Comparison of ENCODE assay signal across 8 cellular contexts in genomic region chr11:22193348-22194051, GRCh38. TPM values are rescaled to one million over a fixed set of nuclear protein-coding genes. Genes with fewer than 3 reads are reported as not detected.
A peak's percentile ranks its signal among the peaks of the same experiment; 100 is the strongest.
DNase-seq lines count a peak whose midpoint lies in the region; ATAC-seq and TF ChIP-seq lines count a peak whose summit lies in the region.

No MANE protein-coding gene starts in this region.

- TF ChIP-seq CTCF in GM10248 (IDR thresholded peaks at IDR 0.05; ENCODE audit: control extremely low read depth, extremely low read depth, low read depth, missing control alignments) (no peak), dorsolateral prefrontal cortex (IDR thresholded peaks at IDR 0.05 in 54 of 56, conservative IDR thresholded peaks at IDR 0.05 in 2 of 56; ENCODE audit: low read depth in 1 of 56, partially characterized antibody in 56 of 56) (no peak), thyroid gland (IDR thresholded peaks at IDR 0.05) (no peak)

- no peak for TF ChIP-seq POLR2A in thyroid gland (IDR thresholded peaks at IDR 0.05)

- H3K4ac ChIP-seq in mesenchymal stem cell (ENCODE audit: low read depth in 1 of 2, low read length in 2 of 2) = no peak overlapping the region

- H3K27me3 ChIP-seq in dorsolateral prefrontal cortex = peaks cover 0 to 6% (median 0%) of the 10 kb centered on the region in 45 donors
- peaks cover 24 to 35% of the 10 kb centered on the region in 2 experiments for H3K27me3 ChIP-seq in mesenchymal stem cell (ENCODE audit: control insufficient read depth in 1 of 2, insufficient read depth in 1 of 2, low read length in 2 of 2)
- H3K27me3 ChIP-seq in thyroid gland = no peaks in the 10 kb centered on the region

- no peak overlapping the region for H3K18ac ChIP-seq in mesenchymal stem cell (ENCODE audit: low read depth in 1 of 2, low read length in 2 of 2)

- peak; percentile 41 for ATAC-seq in GM21576 (IDR thresholded peaks at IDR 0.05; ENCODE audit: unreplicated experiment)

- no peaks in the 10 kb centered on the region for H3K79me1 ChIP-seq in mesenchymal stem cell (replicated peaks; ENCODE audit: low read length, poor library complexity, severe bottlenecking)

- H3K4me3 ChIP-seq in dorsolateral prefrontal cortex (peak overlapping the region; percentile 27 to 88 (median 71)), mesenchymal stem cell (ENCODE audit: insufficient read depth in 1 of 2, low read depth in 1 of 2, low read length in 2 of 2) (peak overlapping the region; percentile 50 to 71), thyroid gland (replicated peaks in 1 of 3) (peak overlapping the region; percentile 42 to 74 (median 68))

- no peak overlapping the region for H2AK5ac ChIP-seq in mesenchymal stem cell (ENCODE audit: low read length, severe bottlenecking)

- H2BK120ac ChIP-seq in mesenchymal stem cell (ENCODE audit: low read depth, low read length) = no peak overlapping the region

- intact Hi-C loops in dorsolateral prefrontal cortex (cut with DNase I) = no loop called here
- intact Hi-C loops in thyroid gland (cut with DNase I) = no loop called here

- no peak overlapping the region for H2BK5ac ChIP-seq in mesenchymal stem cell (ENCODE audit: low read depth, low read length, poor library complexity, severe bottlenecking)

- H3K23ac ChIP-seq in mesenchymal stem cell (ENCODE audit: low read length in 2 of 2) = peak overlapping the region in 1 of 2 experiments; percentile 46

- no peaks in the 10 kb centered on the region for H3K36me3 ChIP-seq in mesenchymal stem cell (ENCODE audit: control insufficient read depth in 1 of 2, insufficient read depth in 2 of 2, low read depth in 1 of 2, low read length in 2 of 2)
- no peaks in the 10 kb centered on the region for H3K36me3 ChIP-seq in thyroid gland

- H3K14ac ChIP-seq in mesenchymal stem cell (ENCODE audit: low read length in 2 of 2) = peak overlapping the region in 1 of 2 experiments; percentile 62

- no peak overlapping the region for H2BK12ac ChIP-seq in mesenchymal stem cell (ENCODE audit: low read length in 2 of 2)

- POLR2A ChIA-PET in GM10248 (lab: Yijun Ruan, JAX) = no interaction called here

- 1% methylated on average over 38 of the region's 39 CpGs for WGBS in mesenchymal stem cell
- 2 to 3% methylated on average over 13 to 27 of the region's 39 CpGs for WGBS in thyroid gland, 2 donors

- no peak overlapping the region for H2BK15ac ChIP-seq in mesenchymal stem cell (ENCODE audit: low read depth, poor library complexity, severe bottlenecking)

- H3K9me3 ChIP-seq in mesenchymal stem cell (ENCODE audit: control insufficient read depth, low read length) (no peaks in the 10 kb centered on the region), thyroid gland (no peaks in the 10 kb centered on the region)

- DNase-seq in GM10248 (ENCODE audit: extremely low spot score) = peak; percentile 30
- DNase-seq in NCI-H1930 (lab: John Stamatoyannopoulos, UW) = peak; percentile 7 to 42
- peak in 8 of 10 donors; percentile 2 to 57 (median 40) for DNase-seq in dorsolateral prefrontal cortex
- DNase-seq in mesenchymal stem cell = no peak
- peak; percentile 27 to 36 for DNase-seq in thyroid gland
- DNase-seq in NK-92 treated with Interleukin-12 subunit alpha and Interleukin-12 subunit beta, amount 100 ng/mL, for 24 hours (lab: John Stamatoyannopoulos, UW) = no peak
- no peak for DNase-seq in NCI-H1436 (lab: John Stamatoyannopoulos, UW)

- H3K27ac ChIP-seq in dorsolateral prefrontal cortex (peak overlapping the region in 49 of 59 donors; percentile 7 to 85 (median 69)), mesenchymal stem cell (ENCODE audit: low read length, poor library complexity, severe bottlenecking) (no peak overlapping the region), thyroid gland (peak overlapping the region in 1 of 3 donors; percentile 56)

- no peak overlapping the region for H4K91ac ChIP-seq in mesenchymal stem cell (ENCODE audit: low read length)

- H3K4me2 ChIP-seq in mesenchymal stem cell (ENCODE audit: low read length, poor library complexity, severe bottlenecking) = peak overlapping the region; percentile 64

- no peak overlapping the region for H4K8ac ChIP-seq in mesenchymal stem cell (ENCODE audit: low read length)

- CTCF ChIA-PET in GM10248 (lab: Yijun Ruan, JAX) = interaction anchor here (0.7 to 1.9 kb wide), 4 partner anchors 8 to 51 kb away, joined by 3 to 6 read pairs (median 4); no protein-coding TSS in a partner anchor

- H3K9ac ChIP-seq in mesenchymal stem cell (ENCODE audit: low read length) = no peak overlapping the region

- H3K4me1 ChIP-seq in mesenchymal stem cell (ENCODE audit: control insufficient read depth, insufficient read depth, low read depth, low read length) (peaks cover 15% of the 10 kb centered on the region), thyroid gland (peaks cover 0 to 8% of the 10 kb centered on the region in 2 donors)

- peak overlapping the region; percentile 75 for H2AFZ ChIP-seq in mesenchymal stem cell (ENCODE audit: low read depth, low read length)

RNA-seq across cellular contexts. Expression of gene ANO5, which starts 0.6 kb away (rescaled TPM):
- total RNA-seq in dorsolateral prefrontal cortex (10 to 100 TPM in 119 of 120 experiments, 1 to 10 TPM in 1; 8.6 to 42.0 (median 27.1) TPM), thyroid gland (10 to 100 TPM in 1 of 4 donors, 1 to 10 TPM in 3; 7.4 to 13.8 (median 9.7) TPM)
- polyA plus RNA-seq in mesenchymal stem cell (2013, experiment 1 of 2) = 0.11 TPM
- polyA plus RNA-seq in mesenchymal stem cell (2013, experiment 2 of 2) = 0.12 TPM

Comparison
In these comparisons a context has a peak if more than half of its experiments do, and no peak if none do; other contexts are left out.
1. DNase-seq: peak in GM10248 (single experiment), NCI-H1930 (2 of 2), dorsolateral prefrontal cortex (8 of 10) and thyroid gland (2 of 2); none in mesenchymal stem cell (single experiment), NK-92 treated with Interleukin-12 subunit alpha and Interleukin-12 subunit beta, amount 100 ng/mL, for 24 hours (single experiment) and NCI-H1436 (single experiment).
2. Peak in every context shown above with its lines, with median percentiles within 50 percentile points of each other: H3K4me3 ChIP-seq.